In genomic region chr11:10751581-10751940, GRCh38 we compare ENCODE assay signal across 8 cellular contexts. TPM values are rescaled to one million over a fixed set of nuclear protein-coding genes. Genes with fewer than 3 reads are reported as not detected.
DNase-seq lines count a peak whose midpoint lies in the region; ATAC-seq and TF ChIP-seq lines count a peak whose summit lies in the region.

No MANE protein-coding gene starts in this region.

- H3K36me3 Mint-ChIP-seq in natural killer cell treated with Interleukin-12 subunit alpha and Interleukin-12 subunit beta and Interleukin-15 and Interleukin-18, amount 100 ng/mL, for 72 hours = peaks cover 14% of the 10 kb centered on the region

- no peaks in the 10 kb centered on the region for H3K27me3 Mint-ChIP-seq in natural killer cell treated with Interleukin-12 subunit alpha and Interleukin-12 subunit beta and Interleukin-15 and Interleukin-18, amount 100 ng/mL, for 72 hours

- peak overlapping the region; percentile 92 for H3K4me3 Mint-ChIP-seq in natural killer cell treated with Interleukin-12 subunit alpha and Interleukin-12 subunit beta and Interleukin-15 and Interleukin-18, amount 100 ng/mL, for 72 hours

- DNase-seq in AG04450 (ENCODE audit: low read depth, low spot score) = no peak
- no peak for DNase-seq in OCI-LY7 (ENCODE audit: low spot score)
- DNase-seq in epithelial cell of esophagus (ENCODE audit: low read depth) = no peak
- peak; percentile 60 for DNase-seq in natural killer cell treated with Interleukin-12 subunit alpha and Interleukin-12 subunit beta and Interleukin-15 and Interleukin-18, amount 100 ng/mL, for 72 hours (ENCODE audit: low spot score)
- no peak for DNase-seq in inferior parietal cortex (ENCODE audit: extremely low spot score)
- DNase-seq in COR-L47 (lab: John Stamatoyannopoulos, UW) = no peak

- peak overlapping the region; percentile 84 to 94 for H3K27ac Mint-ChIP-seq in natural killer cell treated with Interleukin-12 subunit alpha and Interleukin-12 subunit beta and Interleukin-15 and Interleukin-18, amount 100 ng/mL, for 72 hours

- peak overlapping the region; percentile 94 for H3K4me2 ChIP-seq in OCI-LY7 (ENCODE audit: low read length)

- POLR2A ChIA-PET in AG04450 (lab: Yijun Ruan, JAX) (interaction anchor here (0.6 to 1.1 kb wide), 12 partner anchors 18 to 447 kb away, joined by 3 to 7 read pairs (median 4); partner anchors contain the start of genes ADM and EIF4G2), OCI-LY7 (lab: Charles Lee) (interaction anchor here (0.5 to 1.5 kb wide), 4 partner anchors 12 to 605 kb away, joined by 3 to 9 read pairs (median 4); no protein-coding TSS in a partner anchor)

- peak overlapping the region; percentile 88 for H2AFZ ChIP-seq in OCI-LY7 (ENCODE audit: low read length)

- TF ChIP-seq CTCF in AG04450 (IDR thresholded peaks at IDR 0.05; ENCODE audit: low read depth, low read length) (no peak), OCI-LY7 (conservative IDR thresholded peaks at IDR 0.05; ENCODE audit: low read length) (no peak), epithelial cell of esophagus (IDR thresholded peaks at IDR 0.05; ENCODE audit: insufficient read depth, low read depth, low read length, missing control alignments) (no peak)

- no peaks in the 10 kb centered on the region for H4K20me1 ChIP-seq in OCI-LY7 (ENCODE audit: insufficient read depth, low read length)

- no peaks in the 10 kb centered on the region for H3K9me3 Mint-ChIP-seq in natural killer cell treated with Interleukin-12 subunit alpha and Interleukin-12 subunit beta and Interleukin-15 and Interleukin-18, amount 100 ng/mL, for 72 hours

- peaks cover 18% of the 10 kb centered on the region for H3K79me2 ChIP-seq in OCI-LY7 (ENCODE audit: insufficient read depth, low read depth, low read length)

- H3K36me3 ChIP-seq in OCI-LY7 (ENCODE audit: insufficient read depth, low read length) = peaks cover 36% of the 10 kb centered on the region

- H3K27me3 ChIP-seq in AG04450 (ENCODE audit: control insufficient read depth, insufficient read depth, low read length) = no peaks in the 10 kb centered on the region

- peak; percentile 20 for ATAC-seq in GM19438 (IDR thresholded peaks at IDR 0.05; ENCODE audit: low read depth, unreplicated experiment)
- peak; percentile 4 to 15 for ATAC-seq in natural killer cell treated with Interleukin-12 subunit alpha and Interleukin-12 subunit beta and Interleukin-15 and Interleukin-18, amount 100 ng/mL, for 72 hours
- ATAC-seq in HG03135 (IDR thresholded peaks at IDR 0.05; ENCODE audit: unreplicated experiment) = no peak

- peaks cover 15 to 22% of the 10 kb centered on the region in 2 donors for H3K4me1 Mint-ChIP-seq in natural killer cell treated with Interleukin-12 subunit alpha and Interleukin-12 subunit beta and Interleukin-15 and Interleukin-18, amount 100 ng/mL, for 72 hours (ENCODE audit: low read depth in 2 of 2)

- no TSS peak for BruUV-seq in OCI-LY7 (replicated peaks; lab: Mats Ljungman, UMichigan)

- H3K27ac ChIP-seq in AG04450 (ENCODE audit: low read depth, low read length) (peak overlapping the region; percentile 97), OCI-LY7 (ENCODE audit: low read depth, low read length, poor library complexity, severe bottlenecking) (peak overlapping the region; percentile 72)

- CTCF ChIA-PET in AG04450 (lab: Charles Lee) (interaction anchor here (2.0 kb wide), 1 partner anchor 19 kb away, joined by 8 read pairs; no protein-coding TSS in a partner anchor), OCI-LY7 (lab: Charles Lee; ENCODE audit: unreplicated experiment) (no interaction called here)

- H3K4me3 ChIP-seq in AG04450 (ENCODE audit: low read depth, low read length) (peak overlapping the region; percentile 93), OCI-LY7 (ENCODE audit: low read depth, low read length, poor library complexity, severe bottlenecking) (peak overlapping the region; percentile 95), epithelial cell of esophagus (ENCODE audit: low read length) (peak overlapping the region; percentile 94)

- intact Hi-C loops in OCI-LY7 (cut with micrococcal nuclease; ENCODE audit: unreplicated experiment) = loop anchor here (5.0 kb wide), 1 partner anchor 294 kb away; the partner anchor contains the start of gene AMPD3

- H3K9me2 ChIP-seq in OCI-LY7 (ENCODE audit: insufficient read depth, low read length) = no peaks in the 10 kb centered on the region

- peaks cover 13% of the 10 kb centered on the region for H3K4me1 ChIP-seq in OCI-LY7 (ENCODE audit: insufficient read depth, low read length, poor library complexity, severe bottlenecking)

- H3K9me3 ChIP-seq in AG04450 (ENCODE audit: control insufficient read depth, insufficient read depth, low read length) (peaks cover 4% of the 10 kb centered on the region; the same call in 1 of the 2 replicates), OCI-LY7 (ENCODE audit: low read length) (no peaks in the 10 kb centered on the region)

RNA-seq across cellular contexts. Expression of gene CTR9, which starts 0.5 kb away (rescaled TPM):
- 21.8 and 22.6 TPM in 2 replicates for polyA plus RNA-seq in AG04450 (2011; rRNA removed)
- polyA minus RNA-seq in AG04450 (2011; rRNA and poly(A)+ RNA removed) = 14.0 and 29.0 TPM in 2 replicates
- 15.3 and 19.3 TPM in 2 replicates for total RNA-seq in OCI-LY7 (2014; rRNA removed; shearing (Covaris generic))
- total RNA-seq in OCI-LY7 (2022) = 25.5 and 29.5 TPM in 2 replicates
- 10 to 100 TPM; 42.9 to 45.7 TPM for total RNA-seq in natural killer cell treated with Interleukin-12 subunit alpha and Interleukin-12 subunit beta and Interleukin-15 and Interleukin-18, amount 100 ng/mL, for 72 hours

RNA-seq across cellular contexts. Expression of gene EIF4G2, which starts 57.2 kb away (rescaled TPM):
- 1,244 and 1,432 TPM in 2 replicates for polyA plus RNA-seq in AG04450 (2011; rRNA removed)
- 762 and 959 TPM in 2 replicates for polyA minus RNA-seq in AG04450 (2011; rRNA and poly(A)+ RNA removed)
- total RNA-seq in OCI-LY7 (2014; rRNA removed; shearing (Covaris generic)) = 312 and 317 TPM in 2 replicates
- 502 and 503 TPM in 2 replicates for total RNA-seq in OCI-LY7 (2022)
- total RNA-seq in natural killer cell treated with Interleukin-12 subunit alpha and Interleukin-12 subunit beta and Interleukin-15 and Interleukin-18, amount 100 ng/mL, for 72 hours = 1,000 to 10,000 TPM in 1 of 2 donors, 100 to 1,000 TPM in 1; 997 to 1,080 TPM

RNA-seq across cellular contexts. Expression of gene IRAG1, which starts 58.0 kb away (rescaled TPM):
- 56.6 and 60.3 TPM in 2 replicates for polyA plus RNA-seq in AG04450 (2011; rRNA removed)
- 65.7 and 70.3 TPM in 2 replicates for polyA minus RNA-seq in AG04450 (2011; rRNA and poly(A)+ RNA removed)
- not detected in 2 replicates for total RNA-seq in OCI-LY7 (2014; rRNA removed; shearing (Covaris generic))
- not detected in 2 replicates for total RNA-seq in OCI-LY7 (2022)
- total RNA-seq in natural killer cell treated with Interleukin-12 subunit alpha and Interleukin-12 subunit beta and Interleukin-15 and Interleukin-18, amount 100 ng/mL, for 72 hours = not detected
